In genomic region chr9:13318027-13318426, GRCh38 we compare ENCODE assay signal across 10 cellular contexts.
"Had no signal": no experiment of that assay in that cellular context is flagged by ENCODE, and none has a peak within 500 bp of the region (broad histone marks: within the 10 kb centered on the region; RNA-seq: fewer than 3 reads in every experiment).

No MANE protein-coding gene starts in this region.

- H3K4me3 Mint-ChIP-seq: H9, HFFc6 had no signal

- H3K4me3 ChIP-seq: GM23248, HAP-1 had no signal

- ATAC-seq: HCT116 had no signal

- H3K9me3 ChIP-seq: HAP-1 had no signal

- FAIRE-seq: H1, H54 had no signal

- H2AFZ ChIP-seq: GM23248 had no signal

- H3K27ac Mint-ChIP-seq: H9, HFFc6 had no signal

- H3K36me3 ChIP-seq: HAP-1 had no signal

- H3K4me1 ChIP-seq: HAP-1 had no signal

- H3K9ac ChIP-seq: GM23248 had no signal

- H3K4me1 Mint-ChIP-seq: H9 had no signal

- H3K27ac ChIP-seq: GM23248 had no signal

- DNase-seq: GM23248, GOT3, H7, H9, HCEC 1CT, HFFc6 had no signal
